22 cellular contexts compared by ENCODE assay signal in genomic region chr17:33373209-33373608, GRCh38.
DNase-seq lines count a peak whose midpoint lies in the region; ATAC-seq, FAIRE-seq and TF ChIP-seq lines count a peak whose summit lies in the region.
"Had no signal": no experiment of that assay in that cellular context is flagged by ENCODE, and none has a peak within 500 bp of the region (broad histone marks: within the 10 kb centered on the region; RNA-seq: fewer than 3 reads in every experiment).

No MANE protein-coding gene starts in this region.

- TF ChIP-seq CTCF in Caco-2 (IDR thresholded peaks at IDR 0.05; ENCODE audit: insufficient read depth in 1 of 2, low read depth in 1 of 2, low read length in 1 of 2, severe bottlenecking in 1 of 2, unreplicated experiment in 1 of 2) = no peak

- no TSS peak for BruUV-seq in Caco-2 (replicated peaks; lab: Mats Ljungman, UMichigan)

- POLR2A ChIA-PET in Caco-2 (lab: Charles Lee) = no interaction called here

- H3K36me3 ChIP-seq in Caco-2 (ENCODE audit: control insufficient read depth, insufficient read depth, low read length) = no peaks in the 10 kb centered on the region
- H3K36me3 ChIP-seq: BE2C; BLaER1 treated with 17β-estradiol and CSF1 and Interleukin-3, amounts not matched to agents 10 nM and 100 nM; HAP-1 had no signal

- FAIRE-seq in GM19239 (lab: Jason Lieb, UNC) = peak; percentile 4
- FAIRE-seq: G401.6, GM12878, H54 had no signal

- no peak overlapping the region for H3K27ac ChIP-seq in substantia nigra (ENCODE audit: low read depth, low read length, poor library complexity, severe bottlenecking)

- H3K9me3 ChIP-seq in Caco-2 = no peaks in the 10 kb centered on the region
- H3K9me3 ChIP-seq: BE2C, HAP-1 had no signal

- H3K4me3 ChIP-seq in Caco-2 (ENCODE audit: low read depth, low read length) = no peak overlapping the region
- H3K4me3 ChIP-seq: BLaER1 treated with 17β-estradiol and CSF1 and Interleukin-3, amounts not matched to agents 10 nM and 100 nM; GM12878; HAP-1 had no signal

- no peak overlapping the region for H3K4me3 Mint-ChIP-seq in Caco-2 (ENCODE audit: unreplicated experiment)
- H3K4me3 Mint-ChIP-seq in effector memory CD8-positive, alpha-beta T cell = no peak overlapping the region
- H3K4me3 Mint-ChIP-seq: CD14-positive monocyte; CD4-positive, alpha-beta T cell; CD8-positive, alpha-beta memory T cell; HFFc6 had no signal

- H3K4me1 Mint-ChIP-seq in Caco-2 (ENCODE audit: low read depth, unreplicated experiment) = peaks cover 28% of the 10 kb centered on the region
- H3K4me1 Mint-ChIP-seq in effector memory CD8-positive, alpha-beta T cell (ENCODE audit: low read depth in 2 of 2) = no peaks in the 10 kb centered on the region
- H3K4me1 Mint-ChIP-seq: CD14-positive monocyte; CD8-positive, alpha-beta memory T cell had no signal

- peaks cover 62% of the 10 kb centered on the region for H3K4me1 ChIP-seq in Caco-2
- H3K4me1 ChIP-seq: BE2C, HAP-1 had no signal

- peak; percentile 50 for ATAC-seq in left colon
- ATAC-seq in effector memory CD8-positive, alpha-beta T cell (replicated peaks) = no peak
- ATAC-seq: GM12878 had no signal

- intact Hi-C loops in Caco-2 (cut with micrococcal nuclease; ENCODE audit: unreplicated experiment) (loop anchor here (1.0 kb wide), 1 partner anchor 16 kb away; no protein-coding TSS in a partner anchor), left colon (cut with DNase I, micrococcal nuclease) (no loop called here)

- H3K27ac Mint-ChIP-seq in Caco-2 (ENCODE audit: unreplicated experiment) = no peak overlapping the region
- H3K27ac Mint-ChIP-seq in effector memory CD8-positive, alpha-beta T cell = no peak overlapping the region
- H3K27ac Mint-ChIP-seq: CD4-positive, alpha-beta T cell; CD8-positive, alpha-beta memory T cell; HFFc6 had no signal

- no peaks in the 10 kb centered on the region for H3K27me3 ChIP-seq in Caco-2 (replicated peaks; ENCODE audit: control insufficient read depth, insufficient read depth, low read length)
- H3K27me3 ChIP-seq: BE2C; BLaER1 treated with 17β-estradiol and CSF1 and Interleukin-3, amounts not matched to agents 10 nM and 100 nM had no signal

- CTCF ChIA-PET in Caco-2 (lab: Charles Lee) = interaction anchor here (0.9 kb wide), 1 partner anchor 149 kb away, joined by 3 read pairs; no protein-coding TSS in a partner anchor

- H3K9me3 Mint-ChIP-seq in Caco-2 (ENCODE audit: unreplicated experiment) = no peaks in the 10 kb centered on the region
- H3K9me3 Mint-ChIP-seq in effector memory CD8-positive, alpha-beta T cell = no peaks in the 10 kb centered on the region
- H3K9me3 Mint-ChIP-seq: CD4-positive, alpha-beta T cell had no signal

- H3K27me3 Mint-ChIP-seq in Caco-2 (ENCODE audit: insufficient read depth, unreplicated experiment) = no peaks in the 10 kb centered on the region
- H3K27me3 Mint-ChIP-seq in effector memory CD8-positive, alpha-beta T cell = peaks cover 26 to 38% of the 10 kb centered on the region in 2 donors

- no peaks in the 10 kb centered on the region for H3K36me3 Mint-ChIP-seq in Caco-2 (ENCODE audit: insufficient read depth, unreplicated experiment)
- no peaks in the 10 kb centered on the region for H3K36me3 Mint-ChIP-seq in effector memory CD8-positive, alpha-beta T cell (ENCODE audit: insufficient read depth)
- H3K36me3 Mint-ChIP-seq: CD14-positive monocyte; CD8-positive, alpha-beta memory T cell had no signal

- DNase-seq in Caco-2 = peak; percentile 33 to 53
- DNase-seq in GM19239 (ENCODE audit: insufficient read length, low spot score) = no peak
- DNase-seq in OCI-M1 (lab: John Stamatoyannopoulos, UW) = peak; percentile 26
- DNase-seq in left colon = no peak
- DNase-seq in effector memory CD8-positive, alpha-beta T cell = no peak
- no peak for DNase-seq in AG08395 (ENCODE audit: low spot score)
- no peak for DNase-seq in substantia nigra (lab: John Stamatoyannopoulos, UW)
- no peak for DNase-seq in stimulated activated naive CD4-positive, alpha-beta T cell (lab: John Stamatoyannopoulos, UW)
- DNase-seq: BE2C; Calu3; CD4-positive, alpha-beta T cell; CD8-positive, alpha-beta memory T cell; DMS53; DMS79 treated with DMSO at 0.1 percent for 48 hours; GOT3; HFFc6 had no signal

Comparison
In these comparisons a context has a peak if more than half of its experiments do, and no peak if none do; other contexts are left out.
1. DNase-seq: peak in Caco-2 (2 of 2) and OCI-M1 (single experiment); none in GM19239 (single experiment), left colon (0 of 2), effector memory CD8-positive, alpha-beta T cell (0 of 3), AG08395 (single experiment), substantia nigra (0 of 49) and stimulated activated naive CD4-positive, alpha-beta T cell (0 of 6).